8 cellular contexts compared by ENCODE assay signal in the genomic region with DNA sequence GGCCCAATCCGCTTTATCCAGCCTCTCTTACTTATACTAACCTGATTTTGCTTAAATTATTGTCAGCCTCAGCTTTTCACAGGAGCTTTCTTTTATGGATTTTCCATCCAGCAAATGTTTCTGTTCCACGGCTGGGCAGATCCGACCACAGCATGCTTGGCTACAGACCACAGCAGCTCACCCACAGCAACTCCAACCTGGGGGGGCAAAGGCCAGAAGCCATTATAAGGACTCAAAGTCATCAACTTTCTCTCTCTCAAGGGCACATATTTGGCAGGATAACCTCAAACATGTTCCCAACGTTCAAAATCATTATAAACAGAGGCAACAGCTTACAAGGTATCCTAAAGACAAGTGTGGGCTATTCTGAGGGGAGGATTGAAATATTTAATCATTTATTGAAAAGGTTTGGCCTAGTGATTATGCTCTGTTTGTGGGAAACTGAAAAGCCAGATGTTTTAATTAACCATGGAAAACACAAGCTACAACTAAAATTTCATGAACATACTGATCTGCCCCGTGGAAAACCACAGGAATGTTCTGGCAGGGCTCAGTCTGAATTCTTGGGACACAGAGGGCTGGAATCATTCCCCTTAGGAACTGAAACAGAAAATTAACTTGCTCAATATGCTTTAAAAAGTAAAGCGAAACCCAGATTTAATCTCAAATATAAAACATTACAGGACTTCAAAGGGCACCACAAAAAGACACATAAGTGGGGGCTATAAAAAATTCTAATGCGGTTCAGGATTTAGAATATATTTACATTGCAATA.
DNase-seq lines count a peak whose midpoint lies in the region; ATAC-seq and TF ChIP-seq lines count a peak whose summit lies in the region.

No MANE protein-coding gene starts in this region.

- 59 to 73% (median 70%) methylated on average over 7 of the region's 7 CpGs for WGBS in spleen, 5 donors

- ATAC-seq in GM21447 (IDR thresholded peaks at IDR 0.05; ENCODE audit: unreplicated experiment) (no peak), HG03342 (IDR thresholded peaks at IDR 0.05; ENCODE audit: unreplicated experiment) (no peak), GM21526 (IDR thresholded peaks at IDR 0.05; ENCODE audit: low FRiP score, unreplicated experiment) (no peak)

- no peak for TF ChIP-seq POLR2A in spleen (IDR thresholded peaks at IDR 0.05)

- peaks cover 27% of the 10 kb centered on the region for H3K36me3 ChIP-seq in brain microvascular endothelial cell (replicated peaks)
- H3K36me3 ChIP-seq in kidney epithelial cell (ENCODE audit: control insufficient read depth, insufficient read depth, low read length), result no peaks in the 10 kb centered on the region
- no peaks in the 10 kb centered on the region for H3K36me3 ChIP-seq in spleen

- no peaks in the 10 kb centered on the region for H3K27me3 ChIP-seq in brain microvascular endothelial cell (replicated peaks)
- H3K27me3 ChIP-seq in kidney epithelial cell (ENCODE audit: control insufficient read depth, insufficient read depth, low read length), result no peaks in the 10 kb centered on the region
- no peaks in the 10 kb centered on the region for H3K27me3 ChIP-seq in spleen (replicated peaks in 1 of 7)

- H3K9me3 ChIP-seq in spleen, result no peaks in the 10 kb centered on the region

- DNase-seq in HCEC 1CT (peak; percentile 87), brain microvascular endothelial cell (peak; percentile 82), kidney epithelial cell (ENCODE audit: low read depth) (peak; percentile 81), spleen (no peak), NCI-H2029 (lab: John Stamatoyannopoulos, UW) (no peak)

- H3K4me1 ChIP-seq in spleen, result peaks cover 0 to 24% (median 4%) of the 10 kb centered on the region in 6 donors

- H3K4me3 ChIP-seq in brain microvascular endothelial cell (ENCODE audit: low read depth, low read length) (peak overlapping the region; percentile 6), kidney epithelial cell (ENCODE audit: low read depth, low read length) (no peak overlapping the region), spleen (no peak overlapping the region)

- intact Hi-C loops in spleen (cut with DNase I; ENCODE audit: low total_unique reads), result no loop called here

- in situ Hi-C loops in brain microvascular endothelial cell (cut with HindIII; ENCODE audit: low pct_ligation_motif_present, low sequenced_read_pairs), result no loop called here

- H3K27ac ChIP-seq in brain microvascular endothelial cell, result peak overlapping the region; percentile 92
- peak overlapping the region; percentile 30 to 73 (median 58) for H3K27ac ChIP-seq in spleen

- no peak for TF ChIP-seq CTCF in brain microvascular endothelial cell (IDR thresholded peaks at IDR 0.05; ENCODE audit: low read depth, low read length, missing control alignments)
- no peak for TF ChIP-seq CTCF in kidney epithelial cell (IDR thresholded peaks at IDR 0.05; ENCODE audit: insufficient read depth, low read length, poor library complexity, severe bottlenecking)
- TF ChIP-seq CTCF in spleen (IDR thresholded peaks at IDR 0.05 in 8 of 11, conservative IDR thresholded peaks at IDR 0.05 in 3 of 11), result no peak

Comparison
In these comparisons a context has a peak if more than half of its experiments do, and no peak if none do; other contexts are left out.
1. DNase-seq: peak in HCEC 1CT (single experiment), brain microvascular endothelial cell (single experiment) and kidney epithelial cell (single experiment); none in spleen (single experiment) and NCI-H2029 (single experiment).